1 cellular context compared by ENCODE assay signal in the genomic region with DNA sequence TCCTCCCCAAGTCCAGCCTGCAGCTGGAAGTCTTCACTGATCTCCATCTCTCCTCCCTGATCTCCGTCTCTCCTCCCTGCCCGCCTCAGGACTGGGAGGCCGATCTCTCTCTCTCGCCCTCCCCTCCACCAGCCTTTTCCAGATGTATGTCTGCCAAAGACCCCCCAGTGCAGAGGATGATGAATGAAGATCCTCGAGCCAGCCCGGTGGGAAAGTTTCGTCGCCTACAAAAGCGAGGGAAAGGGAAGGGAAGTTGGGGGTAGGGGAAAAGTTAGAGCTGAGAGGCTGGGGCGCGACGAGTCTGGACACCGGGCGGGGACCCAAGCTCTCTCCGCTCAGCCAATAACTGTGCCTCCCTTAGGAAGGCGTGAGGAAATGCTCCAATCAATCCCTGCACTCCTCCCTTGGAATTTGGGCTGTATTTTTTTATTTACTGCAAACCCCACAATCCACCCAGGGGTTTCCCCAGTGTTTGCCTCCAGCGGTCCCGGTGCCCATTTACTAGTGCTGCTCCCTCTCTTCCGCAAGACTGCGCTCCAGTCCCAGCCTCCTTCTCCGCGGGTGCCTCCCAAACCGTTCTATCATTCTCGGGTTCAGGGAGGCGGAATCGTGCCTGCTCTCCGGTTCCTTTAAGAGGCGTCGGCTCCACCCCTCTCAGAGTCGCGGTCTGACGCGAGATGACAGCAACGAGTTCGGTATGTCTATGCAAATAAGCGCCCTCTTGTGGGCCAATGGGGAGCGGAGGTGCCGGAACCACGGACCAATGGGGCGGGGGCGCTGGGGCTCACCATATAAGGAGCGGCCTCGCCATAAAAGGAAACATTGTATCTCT.
TF ChIP-seq lines count a peak whose summit lies in the region.

A gene (plus strand): TSS at position 818 of the 832 bp plus-strand sequence. CDS start 388 bp downstream, outside the sequence.

TF ChIP-seq in HepG2, 621 proteins besides CTCF, POLR2A, EP300 and RAD21 (continued from another document and continues in another):
- TF ChIP-seq KLF16 (CRISPR knock-in tag; IDR thresholded peaks at IDR 0.05) (peak in 1 of 2 experiments; percentile 81; a peak in 1 of 4 replicates), HNF4A (CRISPR knock-in tag; IDR thresholded peaks at IDR 0.05) (0 out of 2 replicates have a peak, but pooled peaks have one; percentile 16), HHEX (CRISPR knock-in tag; IDR thresholded peaks at IDR 0.05) (no peak), ZNF232 (CRISPR knock-in tag; IDR thresholded peaks at IDR 0.05; ENCODE audit: borderline replicate concordance) (0 out of 2 replicates have a peak, but pooled peaks have one; percentile 23), ZNF790 (CRISPR knock-in tag; IDR thresholded peaks at IDR 0.05; ENCODE audit: borderline replicate concordance) (no peak), ZNF772 (CRISPR knock-in tag; IDR thresholded peaks at IDR 0.05) (0 out of 2 replicates have a peak, but pooled peaks have one; percentile 31), ZNF230 (CRISPR knock-in tag; IDR thresholded peaks at IDR 0.05) (peak; percentile 66; the same call in 1 of the 2 replicates), RAD51 (IDR thresholded peaks at IDR 0.05; ENCODE audit: borderline replicate concordance) (no peak), ZNF703 (CRISPR knock-in tag; IDR thresholded peaks at IDR 0.05; ENCODE audit: borderline replicate concordance) (no peak; the same call in 1 of the 2 replicates), RARG (CRISPR knock-in tag; IDR thresholded peaks at IDR 0.05; ENCODE audit: low read depth) (no peak), YEATS4 (CRISPR knock-in tag; IDR thresholded peaks at IDR 0.05; ENCODE audit: borderline replicate concordance) (no peak), MED13 (CRISPR knock-in tag; IDR thresholded peaks at IDR 0.05) (peak; percentile 66), CCDC6 (CRISPR knock-in tag; IDR thresholded peaks at IDR 0.05) (no peak), DMAP1 (CRISPR knock-in tag; IDR thresholded peaks at IDR 0.05) (peak; percentile 54; the same call in 1 of the 2 replicates), POGZ (CRISPR knock-in tag; IDR thresholded peaks at IDR 0.05) (peak; percentile 93), ZNF143 (CRISPR knock-in tag; IDR thresholded peaks at IDR 0.05) (no peak), KAT2B (IDR thresholded peaks at IDR 0.05; ENCODE audit: borderline replicate concordance, low read depth, low read length) (no peak), FOXK1 (CRISPR knock-in tag; IDR thresholded peaks at IDR 0.05; ENCODE audit: borderline replicate concordance, low read depth) (peak; percentile 27; the same call in 1 of the 2 replicates), POLR2AphosphoS5 (IDR thresholded peaks at IDR 0.05; ENCODE audit: low read depth, low read length) (peak; percentile 88), ZNF383 (CRISPR knock-in tag; IDR thresholded peaks at IDR 0.05; ENCODE audit: borderline replicate concordance) (0 out of 2 replicates have a peak, but pooled peaks have one; percentile 37), HDAC1 (CRISPR knock-in tag; IDR thresholded peaks at IDR 0.05) (peak; percentile 65), ZNF224 (CRISPR knock-in tag; IDR thresholded peaks at IDR 0.05) (no peak), ZNF678 (CRISPR knock-in tag; IDR thresholded peaks at IDR 0.05) (peak; percentile 56; the same call in 1 of the 2 replicates), RARA (CRISPR knock-in tag; IDR thresholded peaks at IDR 0.05) (no peak), ATAD3A (CRISPR knock-in tag; IDR thresholded peaks at IDR 0.05) (no peak), ZNF510 (CRISPR knock-in tag; IDR thresholded peaks at IDR 0.05; ENCODE audit: low read depth) (peak; percentile 97), ZBTB8A (CRISPR knock-in tag; IDR thresholded peaks at IDR 0.05; ENCODE audit: borderline replicate concordance, low read depth) (peak; percentile 50; the same call in 1 of the 2 replicates), NFYC (CRISPR knock-in tag; IDR thresholded peaks at IDR 0.05) (peak; percentile 81), ELF1 (CRISPR knock-in tag; IDR thresholded peaks at IDR 0.05) (peak; percentile 31; the same call in 1 of the 2 replicates), ZNF883 (CRISPR knock-in tag; IDR thresholded peaks at IDR 0.05; ENCODE audit: not compliant biosample characterization) (peak; percentile 52), ISL2 (CRISPR knock-in tag; IDR thresholded peaks at IDR 0.05) (no peak), SETDB1 (CRISPR knock-in tag; IDR thresholded peaks at IDR 0.05; ENCODE audit: borderline replicate concordance) (0 out of 2 replicates have a peak, but pooled peaks have one; percentile 50)
- TF ChIP-seq, protein P1, sequence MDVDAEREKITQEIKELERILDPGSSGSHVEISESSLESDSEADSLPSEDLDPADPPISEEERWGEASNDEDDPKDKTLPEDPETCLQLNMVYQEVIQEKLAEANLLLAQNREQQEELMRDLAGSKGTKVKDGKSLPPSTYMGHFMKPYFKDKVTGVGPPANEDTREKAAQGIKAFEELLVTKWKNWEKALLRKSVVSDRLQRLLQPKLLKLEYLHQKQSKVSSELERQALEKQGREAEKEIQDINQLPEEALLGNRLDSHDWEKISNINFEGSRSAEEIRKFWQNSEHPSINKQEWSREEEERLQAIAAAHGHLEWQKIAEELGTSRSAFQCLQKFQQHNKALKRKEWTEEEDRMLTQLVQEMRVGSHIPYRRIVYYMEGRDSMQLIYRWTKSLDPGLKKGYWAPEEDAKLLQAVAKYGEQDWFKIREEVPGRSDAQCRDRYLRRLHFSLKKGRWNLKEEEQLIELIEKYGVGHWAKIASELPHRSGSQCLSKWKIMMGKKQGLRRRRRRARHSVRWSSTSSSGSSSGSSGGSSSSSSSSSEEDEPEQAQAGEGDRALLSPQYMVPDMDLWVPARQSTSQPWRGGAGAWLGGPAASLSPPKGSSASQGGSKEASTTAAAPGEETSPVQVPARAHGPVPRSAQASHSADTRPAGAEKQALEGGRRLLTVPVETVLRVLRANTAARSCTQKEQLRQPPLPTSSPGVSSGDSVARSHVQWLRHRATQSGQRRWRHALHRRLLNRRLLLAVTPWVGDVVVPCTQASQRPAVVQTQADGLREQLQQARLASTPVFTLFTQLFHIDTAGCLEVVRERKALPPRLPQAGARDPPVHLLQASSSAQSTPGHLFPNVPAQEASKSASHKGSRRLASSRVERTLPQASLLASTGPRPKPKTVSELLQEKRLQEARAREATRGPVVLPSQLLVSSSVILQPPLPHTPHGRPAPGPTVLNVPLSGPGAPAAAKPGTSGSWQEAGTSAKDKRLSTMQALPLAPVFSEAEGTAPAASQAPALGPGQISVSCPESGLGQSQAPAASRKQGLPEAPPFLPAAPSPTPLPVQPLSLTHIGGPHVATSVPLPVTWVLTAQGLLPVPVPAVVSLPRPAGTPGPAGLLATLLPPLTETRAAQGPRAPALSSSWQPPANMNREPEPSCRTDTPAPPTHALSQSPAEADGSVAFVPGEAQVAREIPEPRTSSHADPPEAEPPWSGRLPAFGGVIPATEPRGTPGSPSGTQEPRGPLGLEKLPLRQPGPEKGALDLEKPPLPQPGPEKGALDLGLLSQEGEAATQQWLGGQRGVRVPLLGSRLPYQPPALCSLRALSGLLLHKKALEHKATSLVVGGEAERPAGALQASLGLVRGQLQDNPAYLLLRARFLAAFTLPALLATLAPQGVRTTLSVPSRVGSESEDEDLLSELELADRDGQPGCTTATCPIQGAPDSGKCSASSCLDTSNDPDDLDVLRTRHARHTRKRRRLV (CRISPR knock-in tag; IDR thresholded peaks at IDR 0.05): peak; percentile 92
- TF ChIP-seq, protein P2, sequence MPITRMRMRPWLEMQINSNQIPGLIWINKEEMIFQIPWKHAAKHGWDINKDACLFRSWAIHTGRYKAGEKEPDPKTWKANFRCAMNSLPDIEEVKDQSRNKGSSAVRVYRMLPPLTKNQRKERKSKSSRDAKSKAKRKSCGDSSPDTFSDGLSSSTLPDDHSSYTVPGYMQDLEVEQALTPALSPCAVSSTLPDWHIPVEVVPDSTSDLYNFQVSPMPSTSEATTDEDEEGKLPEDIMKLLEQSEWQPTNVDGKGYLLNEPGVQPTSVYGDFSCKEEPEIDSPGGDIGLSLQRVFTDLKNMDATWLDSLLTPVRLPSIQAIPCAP (CRISPR knock-in tag; IDR thresholded peaks at IDR 0.05; ENCODE audit: low read depth): peak; percentile 33; the same call in 1 of the 2 replicates
- TF ChIP-seq, protein P3, sequence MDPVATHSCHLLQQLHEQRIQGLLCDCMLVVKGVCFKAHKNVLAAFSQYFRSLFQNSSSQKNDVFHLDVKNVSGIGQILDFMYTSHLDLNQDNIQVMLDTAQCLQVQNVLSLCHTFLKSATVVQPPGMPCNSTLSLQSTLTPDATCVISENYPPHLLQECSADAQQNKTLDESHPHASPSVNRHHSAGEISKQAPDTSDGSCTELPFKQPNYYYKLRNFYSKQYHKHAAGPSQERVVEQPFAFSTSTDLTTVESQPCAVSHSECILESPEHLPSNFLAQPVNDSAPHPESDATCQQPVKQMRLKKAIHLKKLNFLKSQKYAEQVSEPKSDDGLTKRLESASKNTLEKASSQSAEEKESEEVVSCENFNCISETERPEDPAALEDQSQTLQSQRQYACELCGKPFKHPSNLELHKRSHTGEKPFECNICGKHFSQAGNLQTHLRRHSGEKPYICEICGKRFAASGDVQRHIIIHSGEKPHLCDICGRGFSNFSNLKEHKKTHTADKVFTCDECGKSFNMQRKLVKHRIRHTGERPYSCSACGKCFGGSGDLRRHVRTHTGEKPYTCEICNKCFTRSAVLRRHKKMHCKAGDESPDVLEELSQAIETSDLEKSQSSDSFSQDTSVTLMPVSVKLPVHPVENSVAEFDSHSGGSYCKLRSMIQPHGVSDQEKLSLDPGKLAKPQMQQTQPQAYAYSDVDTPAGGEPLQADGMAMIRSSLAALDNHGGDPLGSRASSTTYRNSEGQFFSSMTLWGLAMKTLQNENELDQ (CRISPR knock-in tag; IDR thresholded peaks at IDR 0.05; ENCODE audit: borderline replicate concordance): no peak
- TF ChIP-seq, protein P4, sequence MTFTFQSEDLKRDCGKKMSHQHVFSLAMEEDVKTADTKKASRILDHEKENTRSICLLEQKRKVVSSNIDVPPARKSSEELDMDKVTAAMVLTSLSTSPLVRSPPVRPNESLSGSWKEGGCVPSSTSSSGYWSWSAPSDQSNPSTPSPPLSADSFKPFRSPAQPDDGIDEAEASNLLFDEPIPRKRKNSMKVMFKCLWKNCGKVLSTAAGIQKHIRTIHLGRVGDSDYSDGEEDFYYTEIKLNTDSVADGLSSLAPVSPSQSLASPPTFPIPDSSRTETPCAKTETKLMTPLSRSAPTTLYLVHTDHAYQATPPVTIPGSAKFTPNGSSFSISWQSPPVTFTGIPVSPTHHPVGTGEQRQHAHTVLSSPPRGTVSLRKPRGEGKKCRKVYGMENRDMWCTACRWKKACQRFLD (CRISPR knock-in tag; IDR thresholded peaks at IDR 0.05; ENCODE audit: borderline replicate concordance): peak; percentile 36; the same call in 1 of the 2 replicates
- TF ChIP-seq, protein P5, sequence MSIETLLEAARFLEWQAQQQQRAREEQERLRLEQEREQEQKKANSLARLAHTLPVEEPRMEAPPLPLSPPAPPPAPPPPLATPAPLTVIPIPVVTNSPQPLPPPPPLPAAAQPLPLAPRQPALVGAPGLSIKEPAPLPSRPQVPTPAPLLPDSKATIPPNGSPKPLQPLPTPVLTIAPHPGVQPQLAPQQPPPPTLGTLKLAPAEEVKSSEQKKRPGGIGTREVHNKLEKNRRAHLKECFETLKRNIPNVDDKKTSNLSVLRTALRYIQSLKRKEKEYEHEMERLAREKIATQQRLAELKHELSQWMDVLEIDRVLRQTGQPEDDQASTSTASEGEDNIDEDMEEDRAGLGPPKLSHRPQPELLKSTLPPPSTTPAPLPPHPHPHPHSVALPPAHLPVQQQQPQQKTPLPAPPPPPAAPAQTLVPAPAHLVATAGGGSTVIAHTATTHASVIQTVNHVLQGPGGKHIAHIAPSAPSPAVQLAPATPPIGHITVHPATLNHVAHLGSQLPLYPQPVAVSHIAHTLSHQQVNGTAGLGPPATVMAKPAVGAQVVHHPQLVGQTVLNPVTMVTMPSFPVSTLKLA (IDR thresholded peaks at IDR 0.05): peak; percentile 42
- TF ChIP-seq, protein P6, sequence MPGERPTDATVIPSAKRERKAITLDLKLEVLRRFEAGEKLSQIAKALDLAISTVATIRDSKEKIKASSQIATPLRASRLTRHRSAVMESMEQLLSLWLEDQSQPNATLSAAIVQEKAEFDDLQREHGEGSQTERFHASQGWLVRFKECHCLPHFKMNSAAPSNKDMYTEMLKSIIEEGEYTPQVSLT (CRISPR knock-in tag; IDR thresholded peaks at IDR 0.05; ENCODE audit: borderline replicate concordance, low read depth): peak; percentile 36; the same call in 1 of the 2 replicates
- TF ChIP-seq, protein P7, sequence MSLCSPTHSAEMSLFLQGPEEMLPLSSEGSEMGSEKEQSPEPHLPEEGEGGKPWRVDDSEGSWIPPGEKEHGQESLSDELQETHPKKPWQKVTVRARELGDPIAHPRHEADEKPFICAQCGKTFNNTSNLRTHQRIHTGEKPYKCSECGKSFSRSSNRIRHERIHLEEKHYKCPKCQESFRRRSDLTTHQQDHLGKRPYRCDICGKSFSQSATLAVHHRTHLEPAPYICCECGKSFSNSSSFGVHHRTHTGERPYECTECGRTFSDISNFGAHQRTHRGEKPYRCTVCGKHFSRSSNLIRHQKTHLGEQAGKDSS (CRISPR knock-in tag; IDR thresholded peaks at IDR 0.05; ENCODE audit: borderline replicate concordance, low read depth): no peak
- TF ChIP-seq, protein P8, sequence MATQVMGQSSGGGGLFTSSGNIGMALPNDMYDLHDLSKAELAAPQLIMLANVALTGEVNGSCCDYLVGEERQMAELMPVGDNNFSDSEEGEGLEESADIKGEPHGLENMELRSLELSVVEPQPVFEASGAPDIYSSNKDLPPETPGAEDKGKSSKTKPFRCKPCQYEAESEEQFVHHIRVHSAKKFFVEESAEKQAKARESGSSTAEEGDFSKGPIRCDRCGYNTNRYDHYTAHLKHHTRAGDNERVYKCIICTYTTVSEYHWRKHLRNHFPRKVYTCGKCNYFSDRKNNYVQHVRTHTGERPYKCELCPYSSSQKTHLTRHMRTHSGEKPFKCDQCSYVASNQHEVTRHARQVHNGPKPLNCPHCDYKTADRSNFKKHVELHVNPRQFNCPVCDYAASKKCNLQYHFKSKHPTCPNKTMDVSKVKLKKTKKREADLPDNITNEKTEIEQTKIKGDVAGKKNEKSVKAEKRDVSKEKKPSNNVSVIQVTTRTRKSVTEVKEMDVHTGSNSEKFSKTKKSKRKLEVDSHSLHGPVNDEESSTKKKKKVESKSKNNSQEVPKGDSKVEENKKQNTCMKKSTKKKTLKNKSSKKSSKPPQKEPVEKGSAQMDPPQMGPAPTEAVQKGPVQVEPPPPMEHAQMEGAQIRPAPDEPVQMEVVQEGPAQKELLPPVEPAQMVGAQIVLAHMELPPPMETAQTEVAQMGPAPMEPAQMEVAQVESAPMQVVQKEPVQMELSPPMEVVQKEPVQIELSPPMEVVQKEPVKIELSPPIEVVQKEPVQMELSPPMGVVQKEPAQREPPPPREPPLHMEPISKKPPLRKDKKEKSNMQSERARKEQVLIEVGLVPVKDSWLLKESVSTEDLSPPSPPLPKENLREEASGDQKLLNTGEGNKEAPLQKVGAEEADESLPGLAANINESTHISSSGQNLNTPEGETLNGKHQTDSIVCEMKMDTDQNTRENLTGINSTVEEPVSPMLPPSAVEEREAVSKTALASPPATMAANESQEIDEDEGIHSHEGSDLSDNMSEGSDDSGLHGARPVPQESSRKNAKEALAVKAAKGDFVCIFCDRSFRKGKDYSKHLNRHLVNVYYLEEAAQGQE (IDR thresholded peaks at IDR 0.05; ENCODE audit: borderline replicate concordance in 1 of 2, low read depth in 1 of 2, low read length in 2 of 2): 0 out of 4 replicates have a peak, but pooled peaks of 1 of the 2 experiments have one; percentile 14
